1 cellular context compared by ENCODE assay signal in the genomic region with DNA sequence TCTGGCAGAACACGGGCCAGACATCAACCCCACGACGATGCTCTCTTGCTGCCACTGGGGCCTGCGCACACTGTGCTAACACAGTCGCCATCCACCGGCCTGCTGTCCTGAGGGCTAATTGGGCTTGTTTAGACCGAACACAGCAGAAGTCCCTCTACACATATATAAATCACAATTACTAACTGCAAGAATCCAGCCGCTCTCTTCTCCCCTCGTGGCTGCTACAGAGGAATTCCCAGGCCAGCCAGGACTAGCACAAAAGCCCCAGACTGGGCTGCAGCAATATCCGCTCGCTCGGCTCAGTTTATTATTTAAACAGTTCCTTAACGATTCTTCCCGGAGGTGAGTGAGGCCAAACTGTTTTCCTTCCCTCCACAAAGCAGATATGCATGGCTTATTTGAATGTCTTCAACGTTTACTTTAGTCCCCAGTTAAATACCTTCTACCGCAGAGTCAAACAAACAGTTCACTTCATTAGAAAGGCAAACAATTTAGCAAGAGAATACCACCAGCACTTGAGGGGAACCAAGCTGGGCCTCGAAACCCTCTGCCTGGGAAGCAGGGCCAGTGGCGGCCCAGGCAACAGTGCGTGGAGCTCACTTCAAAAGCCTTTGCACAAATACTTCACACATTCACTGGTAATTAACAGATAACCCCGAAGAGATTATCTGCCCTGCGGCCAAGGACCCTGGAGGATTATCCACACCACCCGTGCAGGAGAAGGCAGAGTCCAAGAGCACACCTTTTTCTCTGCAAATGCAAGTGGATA.
TF ChIP-seq lines count a peak whose summit lies in the region.

No MANE protein-coding gene starts in this region.

TF ChIP-seq in H1, 55 proteins besides CTCF, POLR2A, EP300 and RAD21:
- TF ChIP-seq CREB1 (IDR thresholded peaks at IDR 0.05) (no peak), HDAC2 (IDR thresholded peaks at IDR 0.05; ENCODE audit: borderline replicate concordance in 1 of 2, low read depth in 2 of 2, low read length in 2 of 2) (peak in 1 of 2 experiments; percentile 50; a peak in 1 of 4 replicates), TCF12 (IDR thresholded peaks at IDR 0.05; ENCODE audit: low read depth, low read length) (0 out of 2 replicates have a peak, but pooled peaks have one; percentile 73), TEAD4 (IDR thresholded peaks at IDR 0.05; ENCODE audit: low read depth, low read length) (peak; percentile 45; the same call in 1 of the 2 replicates), SP1 (IDR thresholded peaks at IDR 0.05; ENCODE audit: low read depth, low read length) (peak; percentile 48; the same call in 1 of the 2 replicates), BCL11A (IDR thresholded peaks at IDR 0.05; ENCODE audit: low read depth in 2 of 2, low read length in 2 of 2) (no peak), TAF1 (IDR thresholded peaks at IDR 0.05; ENCODE audit: low read depth, low read length) (0 out of 2 replicates have a peak, but pooled peaks have one; percentile 20), KDM1A (IDR thresholded peaks at IDR 0.05; ENCODE audit: borderline replicate concordance, low read length) (no peak; the same call in 1 of the 2 replicates), NANOG (IDR thresholded peaks at IDR 0.05; ENCODE audit: insufficient read depth, low read depth, low read length, poor library complexity, severe bottlenecking) (peak; percentile 72)
- TF ChIP-seq, protein P1, sequence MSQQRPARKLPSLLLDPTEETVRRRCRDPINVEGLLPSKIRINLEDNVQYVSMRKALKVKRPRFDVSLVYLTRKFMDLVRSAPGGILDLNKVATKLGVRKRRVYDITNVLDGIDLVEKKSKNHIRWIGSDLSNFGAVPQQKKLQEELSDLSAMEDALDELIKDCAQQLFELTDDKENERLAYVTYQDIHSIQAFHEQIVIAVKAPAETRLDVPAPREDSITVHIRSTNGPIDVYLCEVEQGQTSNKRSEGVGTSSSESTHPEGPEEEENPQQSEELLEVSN (IDR thresholded peaks at IDR 0.05), result no peak; the same call in 1 of the 2 replicates
- TF ChIP-seq, protein P2, sequence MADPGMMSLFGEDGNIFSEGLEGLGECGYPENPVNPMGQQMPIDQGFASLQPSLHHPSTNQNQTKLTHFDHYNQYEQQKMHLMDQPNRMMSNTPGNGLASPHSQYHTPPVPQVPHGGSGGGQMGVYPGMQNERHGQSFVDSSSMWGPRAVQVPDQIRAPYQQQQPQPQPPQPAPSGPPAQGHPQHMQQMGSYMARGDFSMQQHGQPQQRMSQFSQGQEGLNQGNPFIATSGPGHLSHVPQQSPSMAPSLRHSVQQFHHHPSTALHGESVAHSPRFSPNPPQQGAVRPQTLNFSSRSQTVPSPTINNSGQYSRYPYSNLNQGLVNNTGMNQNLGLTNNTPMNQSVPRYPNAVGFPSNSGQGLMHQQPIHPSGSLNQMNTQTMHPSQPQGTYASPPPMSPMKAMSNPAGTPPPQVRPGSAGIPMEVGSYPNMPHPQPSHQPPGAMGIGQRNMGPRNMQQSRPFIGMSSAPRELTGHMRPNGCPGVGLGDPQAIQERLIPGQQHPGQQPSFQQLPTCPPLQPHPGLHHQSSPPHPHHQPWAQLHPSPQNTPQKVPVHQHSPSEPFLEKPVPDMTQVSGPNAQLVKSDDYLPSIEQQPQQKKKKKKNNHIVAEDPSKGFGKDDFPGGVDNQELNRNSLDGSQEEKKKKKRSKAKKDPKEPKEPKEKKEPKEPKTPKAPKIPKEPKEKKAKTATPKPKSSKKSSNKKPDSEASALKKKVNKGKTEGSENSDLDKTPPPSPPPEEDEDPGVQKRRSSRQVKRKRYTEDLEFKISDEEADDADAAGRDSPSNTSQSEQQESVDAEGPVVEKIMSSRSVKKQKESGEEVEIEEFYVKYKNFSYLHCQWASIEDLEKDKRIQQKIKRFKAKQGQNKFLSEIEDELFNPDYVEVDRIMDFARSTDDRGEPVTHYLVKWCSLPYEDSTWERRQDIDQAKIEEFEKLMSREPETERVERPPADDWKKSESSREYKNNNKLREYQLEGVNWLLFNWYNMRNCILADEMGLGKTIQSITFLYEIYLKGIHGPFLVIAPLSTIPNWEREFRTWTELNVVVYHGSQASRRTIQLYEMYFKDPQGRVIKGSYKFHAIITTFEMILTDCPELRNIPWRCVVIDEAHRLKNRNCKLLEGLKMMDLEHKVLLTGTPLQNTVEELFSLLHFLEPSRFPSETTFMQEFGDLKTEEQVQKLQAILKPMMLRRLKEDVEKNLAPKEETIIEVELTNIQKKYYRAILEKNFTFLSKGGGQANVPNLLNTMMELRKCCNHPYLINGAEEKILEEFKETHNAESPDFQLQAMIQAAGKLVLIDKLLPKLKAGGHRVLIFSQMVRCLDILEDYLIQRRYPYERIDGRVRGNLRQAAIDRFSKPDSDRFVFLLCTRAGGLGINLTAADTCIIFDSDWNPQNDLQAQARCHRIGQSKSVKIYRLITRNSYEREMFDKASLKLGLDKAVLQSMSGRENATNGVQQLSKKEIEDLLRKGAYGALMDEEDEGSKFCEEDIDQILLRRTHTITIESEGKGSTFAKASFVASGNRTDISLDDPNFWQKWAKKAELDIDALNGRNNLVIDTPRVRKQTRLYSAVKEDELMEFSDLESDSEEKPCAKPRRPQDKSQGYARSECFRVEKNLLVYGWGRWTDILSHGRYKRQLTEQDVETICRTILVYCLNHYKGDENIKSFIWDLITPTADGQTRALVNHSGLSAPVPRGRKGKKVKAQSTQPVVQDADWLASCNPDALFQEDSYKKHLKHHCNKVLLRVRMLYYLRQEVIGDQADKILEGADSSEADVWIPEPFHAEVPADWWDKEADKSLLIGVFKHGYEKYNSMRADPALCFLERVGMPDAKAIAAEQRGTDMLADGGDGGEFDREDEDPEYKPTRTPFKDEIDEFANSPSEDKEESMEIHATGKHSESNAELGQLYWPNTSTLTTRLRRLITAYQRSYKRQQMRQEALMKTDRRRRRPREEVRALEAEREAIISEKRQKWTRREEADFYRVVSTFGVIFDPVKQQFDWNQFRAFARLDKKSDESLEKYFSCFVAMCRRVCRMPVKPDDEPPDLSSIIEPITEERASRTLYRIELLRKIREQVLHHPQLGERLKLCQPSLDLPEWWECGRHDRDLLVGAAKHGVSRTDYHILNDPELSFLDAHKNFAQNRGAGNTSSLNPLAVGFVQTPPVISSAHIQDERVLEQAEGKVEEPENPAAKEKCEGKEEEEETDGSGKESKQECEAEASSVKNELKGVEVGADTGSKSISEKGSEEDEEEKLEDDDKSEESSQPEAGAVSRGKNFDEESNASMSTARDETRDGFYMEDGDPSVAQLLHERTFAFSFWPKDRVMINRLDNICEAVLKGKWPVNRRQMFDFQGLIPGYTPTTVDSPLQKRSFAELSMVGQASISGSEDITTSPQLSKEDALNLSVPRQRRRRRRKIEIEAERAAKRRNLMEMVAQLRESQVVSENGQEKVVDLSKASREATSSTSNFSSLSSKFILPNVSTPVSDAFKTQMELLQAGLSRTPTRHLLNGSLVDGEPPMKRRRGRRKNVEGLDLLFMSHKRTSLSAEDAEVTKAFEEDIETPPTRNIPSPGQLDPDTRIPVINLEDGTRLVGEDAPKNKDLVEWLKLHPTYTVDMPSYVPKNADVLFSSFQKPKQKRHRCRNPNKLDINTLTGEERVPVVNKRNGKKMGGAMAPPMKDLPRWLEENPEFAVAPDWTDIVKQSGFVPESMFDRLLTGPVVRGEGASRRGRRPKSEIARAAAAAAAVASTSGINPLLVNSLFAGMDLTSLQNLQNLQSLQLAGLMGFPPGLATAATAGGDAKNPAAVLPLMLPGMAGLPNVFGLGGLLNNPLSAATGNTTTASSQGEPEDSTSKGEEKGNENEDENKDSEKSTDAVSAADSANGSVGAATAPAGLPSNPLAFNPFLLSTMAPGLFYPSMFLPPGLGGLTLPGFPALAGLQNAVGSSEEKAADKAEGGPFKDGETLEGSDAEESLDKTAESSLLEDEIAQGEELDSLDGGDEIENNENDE (IDR thresholded peaks at IDR 0.05; ENCODE audit: insufficient replicate concordance, low read length), result peak; percentile 88
- TF ChIP-seq, protein P3, sequence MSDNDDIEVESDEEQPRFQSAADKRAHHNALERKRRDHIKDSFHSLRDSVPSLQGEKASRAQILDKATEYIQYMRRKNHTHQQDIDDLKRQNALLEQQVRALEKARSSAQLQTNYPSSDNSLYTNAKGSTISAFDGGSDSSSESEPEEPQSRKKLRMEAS (IDR thresholded peaks at IDR 0.05), result peak; percentile 5; the same call in 1 of the 2 replicates
